22 cellular contexts compared by ENCODE assay signal in the genomic region with DNA sequence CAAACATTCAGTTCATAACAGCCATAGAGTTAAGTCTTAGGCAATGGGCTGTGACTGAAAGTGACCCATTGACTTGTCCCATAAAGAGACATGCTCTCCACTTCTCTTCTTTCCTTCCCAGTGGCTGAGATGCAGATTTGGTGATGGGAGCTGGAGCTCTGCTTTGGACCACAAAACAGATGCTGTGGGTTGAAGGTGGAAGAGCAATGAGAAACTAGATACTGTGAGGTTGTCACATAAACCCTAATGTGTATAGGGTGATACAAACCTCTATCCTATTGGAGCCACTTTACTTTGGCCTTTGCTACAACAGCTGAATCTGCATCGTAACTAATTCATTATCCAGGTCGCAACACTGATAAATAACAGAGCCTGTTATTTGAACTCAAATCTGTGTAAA.
DNase-seq lines count a peak whose midpoint lies in the region; ATAC-seq and TF ChIP-seq lines count a peak whose summit lies in the region.
"Had no signal": no experiment of that assay in that cellular context is flagged by ENCODE, and none has a peak within 500 bp of the region (broad histone marks: within the 10 kb centered on the region; RNA-seq: fewer than 3 reads in every experiment).

No MANE protein-coding gene starts in this region.

- TF ChIP-seq POLR2A in right lobe of liver (IDR thresholded peaks at IDR 0.05) = no peak

- no peaks in the 10 kb centered on the region for H3K9me3 ChIP-seq in SJCRH30 (replicated peaks)
- no peaks in the 10 kb centered on the region for H3K9me3 ChIP-seq in psoas muscle
- H3K9me3 ChIP-seq in right lobe of liver = no peaks in the 10 kb centered on the region
- H3K9me3 ChIP-seq: A549 had no signal

- H3K4me3 Mint-ChIP-seq in nephron progenitor cell = no peak overlapping the region
- H3K4me3 Mint-ChIP-seq: CD4-positive, alpha-beta memory T cell had no signal

- intact Hi-C loops in psoas muscle (cut with DNase I) (loop anchor here in 1 of 2 donors (10.0 kb wide), 1 partner anchor 330 kb away; no protein-coding TSS in a partner anchor), sciatic nerve (cut with DNase I) (no loop called here), right lobe of liver (cut with DNase I) (no loop called here)

- H3K4me3 ChIP-seq in SJCRH30 (peak overlapping the region; percentile 51), psoas muscle (no peak overlapping the region), right lobe of liver (no peak overlapping the region)
- H3K4me3 ChIP-seq: A549 had no signal

- no peaks in the 10 kb centered on the region for H3K27me3 Mint-ChIP-seq in nephron progenitor cell (ENCODE audit: low read depth, poor library complexity)

- H3K4me1 Mint-ChIP-seq in nephron progenitor cell = peaks cover 40% of the 10 kb centered on the region

- DNase-seq in SJCRH30 (peak; percentile 32 to 71), left kidney (ENCODE audit: low read depth, low spot score) (peak; percentile 40), nephron progenitor cell (no peak), psoas muscle (no peak), sciatic nerve (ENCODE audit: low spot score) (no peak), right lobe of liver (no peak), NCI-H1694 treated with DMSO at 0.1 percent for 48 hours (lab: John Stamatoyannopoulos, UW) (no peak), LoVo (ENCODE audit: low spot score) (no peak)
- DNase-seq: 8988T; ACHN; AML-193; C1 segment of cervical spinal cord; Calu3; CD4-positive, alpha-beta memory T cell; COR-L47; DMS53; DMS79 treated with DMSO at 0.1 percent for 48 hours; GF-D8; GOT3; H7; HCEC 1CT had no signal

- H3K4me1 ChIP-seq in SJCRH30 (peaks cover 20% of the 10 kb centered on the region), psoas muscle (peaks cover 14% of the 10 kb centered on the region), right lobe of liver (no peaks in the 10 kb centered on the region)
- H3K4me1 ChIP-seq: A549 had no signal

- H3K36me3 Mint-ChIP-seq in nephron progenitor cell (ENCODE audit: low read depth) = no peaks in the 10 kb centered on the region
- H3K36me3 Mint-ChIP-seq: CD4-positive, alpha-beta memory T cell had no signal

- no peaks in the 10 kb centered on the region for H3K9me3 Mint-ChIP-seq in nephron progenitor cell
- H3K9me3 Mint-ChIP-seq: CD4-positive, alpha-beta memory T cell had no signal

- H3K27ac Mint-ChIP-seq in nephron progenitor cell = peak overlapping the region; percentile 48
- H3K27ac Mint-ChIP-seq: CD4-positive, alpha-beta memory T cell had no signal

- 44 to 75% (median 63%) methylated on average over 2 of the region's 2 CpGs for WGBS in psoas muscle, 3 donors
- WGBS in right lobe of liver (ENCODE audit: insufficient coverage, low coverage, low lambda C conversion rate, missing lambda C conversion rate) = 60% methylated on average over 2 of the region's 2 CpGs

- TF ChIP-seq CTCF in nephron progenitor cell (IDR thresholded peaks at IDR 0.05) = no peak
- TF ChIP-seq CTCF in psoas muscle (IDR thresholded peaks at IDR 0.05) = no peak
- no peak for TF ChIP-seq CTCF in right lobe of liver (IDR thresholded peaks at IDR 0.05)

- H3K36me3 ChIP-seq in SJCRH30 = no peaks in the 10 kb centered on the region
- no peaks in the 10 kb centered on the region for H3K36me3 ChIP-seq in psoas muscle (ENCODE audit: insufficient read depth in 1 of 2, low read depth in 1 of 2)
- H3K36me3 ChIP-seq in right lobe of liver = no peaks in the 10 kb centered on the region

- H3K27ac ChIP-seq in SJCRH30 = peak overlapping the region; percentile 58
- peak overlapping the region; percentile 70 for H3K27ac ChIP-seq in psoas muscle
- no peak overlapping the region for H3K27ac ChIP-seq in right lobe of liver
- H3K27ac ChIP-seq: A549 had no signal

- no peaks in the 10 kb centered on the region for H3K27me3 ChIP-seq in SJCRH30
- H3K27me3 ChIP-seq in psoas muscle (ENCODE audit: insufficient read depth in 3 of 3, low read length in 2 of 3) = no peaks in the 10 kb centered on the region
- H3K27me3 ChIP-seq in right lobe of liver = no peaks in the 10 kb centered on the region

- ATAC-seq in psoas muscle (no peak), sciatic nerve (no peak), right lobe of liver (no peak)
- ATAC-seq: A549 had no signal

Comparison
In these comparisons a context has a peak if more than half of its experiments do, and no peak if none do; other contexts are left out.
1. DNase-seq: peak in SJCRH30 (2 of 2) and left kidney (single experiment); none in nephron progenitor cell (single experiment), psoas muscle (0 of 2), sciatic nerve (single experiment), right lobe of liver (0 of 3), NCI-H1694 treated with DMSO at 0.1 percent for 48 hours (single experiment) and LoVo (single experiment).
2. H3K27ac ChIP-seq: peak in SJCRH30 (single experiment) and psoas muscle (single experiment); none in right lobe of liver (0 of 3).